34 cellular contexts compared by ENCODE assay signal in genomic region chr11:60966867-60967266, GRCh38. TPM values are rescaled to one million over a fixed set of nuclear protein-coding genes. Genes with fewer than 3 reads are reported as not detected.
"Had no signal": no experiment of that assay in that cellular context is flagged by ENCODE, and none has a peak within 500 bp of the region (broad histone marks: within the 10 kb centered on the region; RNA-seq: fewer than 3 reads in every experiment).

No MANE protein-coding gene starts in this region.

- H3K9me3 ChIP-seq: adrenal gland, body of pancreas, gastroesophageal sphincter had no signal

- H3K4me3 ChIP-seq: adrenal gland, body of pancreas, esophagus squamous epithelium, gastroesophageal sphincter had no signal

- H3K27me3 ChIP-seq: body of pancreas, esophagus squamous epithelium, gastroesophageal sphincter had no signal

- ATAC-seq: activated CD4-positive, CD25-positive, alpha-beta regulatory T cell treated with anti-CD3 and anti-CD28 coated beads, Interleukin-2, amount 50 U/mL, for 24 hours; activated CD8-positive, alpha-beta memory T cell treated with anti-CD3 and anti-CD28 coated beads, Interleukin-2, amount 10 ng/mL, durations not matched to agents 7 days and 5 days; activated CD8-positive, alpha-beta T cell treated with anti-CD3 and anti-CD28 coated beads, Interleukin-2, amount 10 ng/mL, durations not matched to agents 7 days and 5 days; activated naive CD8-positive, alpha-beta T cell treated with anti-CD3 and anti-CD28 coated beads, Interleukin-2, amount 50 U/mL, for 24 hours; body of pancreas; gastroesophageal sphincter; T-helper 17 cell had no signal

- DNase-seq: activated B cell treated with CpG ODN at 0.5 μM for 24 hours; activated CD4-positive, alpha-beta T cell treated with anti-CD3 and anti-CD28 coated beads for 48 hours; activated CD4-positive, alpha-beta T cell treated with anti-CD3 and anti-CD28 coated beads, Interleukin-2, amount 50 U/mL, for 1 hour; activated CD4-positive, alpha-beta T cell treated with anti-CD3 and anti-CD28 coated beads, Interleukin-2, amount 50 U/mL, for 48 hours; activated CD8-positive, alpha-beta memory T cell treated with anti-CD3 and anti-CD28 coated beads, Interleukin-2, amount 10 ng/mL, durations not matched to agents 7 days and 5 days; activated CD8-positive, alpha-beta memory T cell treated with anti-CD3 and anti-CD28 coated beads, Interleukin-2, amount 50 U/mL, for 4 hours; activated CD8-positive, alpha-beta T cell treated with anti-CD3 and anti-CD28 coated beads, Interleukin-2, amount 10 ng/mL, durations not matched to agents 7 days and 5 days; activated effector memory CD4-positive, alpha-beta T cell treated with anti-CD3 and anti-CD28 coated beads, Interleukin-2, amount 50 U/mL, for 16 hours; activated naive CD4-positive, alpha-beta T cell treated with anti-CD3 and anti-CD28 coated beads for 36 hours; activated naive CD8-positive, alpha-beta T cell treated with anti-CD3 and anti-CD28 coated beads for 36 hours; activated naive CD8-positive, alpha-beta T cell treated with anti-CD3 and anti-CD28 coated beads, Interleukin-2, amount 50 U/mL, for 24 hours; activated T-cell treated with anti-CD3 and anti-CD28 coated beads, Interleukin-2, amount 50 U/mL, for 1 hour; activated T-cell treated with anti-CD3 and anti-CD28 coated beads, Interleukin-2, amount 50 U/mL, for 48 hours; adrenal gland; amygdala; body of pancreas; caudate nucleus; cortex of kidney; effector CD8-positive, alpha-beta T cell; esophagus squamous epithelium; foreskin melanocyte; T-helper 1 cell; T-helper 17 cell; T1000; WERI-Rb-1 had no signal

- H3K27ac ChIP-seq: adrenal gland, body of pancreas, epithelial cell of prostate, esophagus squamous epithelium, gastroesophageal sphincter, WERI-Rb-1 had no signal

- H3K36me3 ChIP-seq: adrenal gland, esophagus squamous epithelium, gastroesophageal sphincter, WERI-Rb-1 had no signal

- H3K4me1 ChIP-seq: adrenal gland had no signal

- FAIRE-seq: colon, endometrium, endothelial cell of umbilical vein had no signal

RNA-seq across cellular contexts. Expression of gene CD6, which starts 4.6 kb away (rescaled TPM):
- total RNA-seq: chondrocyte, endothelial cell of umbilical vein, fibroblast of lung, fibroblast of villous mesenchyme had no signal
- polyA plus RNA-seq: endothelial cell of umbilical vein, fibroblast of lung had no signal

RNA-seq across cellular contexts. Expression of gene TMEM132A, which starts 42.6 kb away (rescaled TPM):
- total RNA-seq: T-helper 17 cell had no signal
